In genomic region chr14:21518725-21519124, GRCh38 we compare ENCODE assay signal across 23 cellular contexts. TPM values are rescaled to one million over a fixed set of nuclear protein-coding genes. Genes with fewer than 3 reads are reported as not detected.
DNase-seq lines count a peak whose midpoint lies in the region; ATAC-seq and TF ChIP-seq lines count a peak whose summit lies in the region.
"Had no signal": no experiment of that assay in that cellular context is flagged by ENCODE, and none has a peak within 500 bp of the region (broad histone marks: within the 10 kb centered on the region; RNA-seq: fewer than 3 reads in every experiment).

No MANE protein-coding gene starts in this region.

- H4K91ac ChIP-seq in H9 (ENCODE audit: insufficient read length, low read depth, low read length) (no peak overlapping the region), neuronal stem cell (ENCODE audit: low read depth, low read length, poor library complexity) (no peak overlapping the region)

- H2BK20ac ChIP-seq in H9 (ENCODE audit: low read depth, low read length, poor library complexity, severe bottlenecking): no peak overlapping the region

- no peaks in the 10 kb centered on the region for H3K23me2 ChIP-seq in H9 (ENCODE audit: insufficient read length, low read depth, low read length, poor library complexity, severe bottlenecking)

- H3K27ac ChIP-seq in H9 (ENCODE audit: insufficient read length, low read depth, low read length): no peak overlapping the region
- peak overlapping the region; percentile 95 for H3K27ac ChIP-seq in neuronal stem cell (replicated peaks; ENCODE audit: low read length)
- H3K27ac ChIP-seq: C4-2B, HL-60, RWPE1 had no signal

- H3K14ac ChIP-seq in H9 (ENCODE audit: insufficient read depth, low read length) (no peak overlapping the region), neuronal stem cell (ENCODE audit: low read length) (no peak overlapping the region)

- no peak overlapping the region for H2BK12ac ChIP-seq in H9 (ENCODE audit: insufficient read length, low read depth, low read length)
- no peak overlapping the region for H2BK12ac ChIP-seq in neuronal stem cell (ENCODE audit: low read length)

- H3K9ac ChIP-seq in H9 (ENCODE audit: extremely low read depth, insufficient read length, low read length): no peak overlapping the region
- no peak overlapping the region for H3K9ac ChIP-seq in neuronal stem cell (ENCODE audit: low read depth, low read length, poor library complexity)

- no peaks in the 10 kb centered on the region for H3K27me3 ChIP-seq in H9 (ENCODE audit: insufficient read depth, low read length)
- H3K27me3 ChIP-seq in neuronal stem cell (ENCODE audit: control insufficient read depth in 3 of 3, insufficient read depth in 3 of 3, low read depth in 1 of 3, low read length in 3 of 3): no peaks in the 10 kb centered on the region

- H3K27ac Mint-ChIP-seq in H9: peak overlapping the region; percentile 31 to 77 (median 72); a peak in 4 of 7 replicates
- H3K27ac Mint-ChIP-seq in glutamatergic neuron (ENCODE audit: unreplicated experiment): no peak overlapping the region
- H3K27ac Mint-ChIP-seq: B cell; CD8-positive, alpha-beta T cell had no signal

- H2BK15ac ChIP-seq in H9 (ENCODE audit: low read depth, low read length) (no peak overlapping the region), neuronal stem cell (ENCODE audit: low read length) (no peak overlapping the region)

- no peak overlapping the region for H2AFZ ChIP-seq in H9 (ENCODE audit: low read length)
- no peak overlapping the region for H2AFZ ChIP-seq in neuronal stem cell (ENCODE audit: low read length)

- H3K18ac ChIP-seq in H9 (ENCODE audit: insufficient read length, low read depth, low read length): no peak overlapping the region
- H3K18ac ChIP-seq in neuronal stem cell (ENCODE audit: low read length): no peak overlapping the region

- peaks cover 27 to 40% (median 36%) of the 10 kb centered on the region in 3 experiments for H3K36me3 Mint-ChIP-seq in H9 (ENCODE audit: insufficient read depth in 1 of 3, low read depth in 3 of 3)
- H3K36me3 Mint-ChIP-seq in glutamatergic neuron (ENCODE audit: unreplicated experiment): peaks cover 22% of the 10 kb centered on the region
- H3K36me3 Mint-ChIP-seq: CD8-positive, alpha-beta T cell had no signal

- H4K20me1 ChIP-seq in H9 (ENCODE audit: control insufficient read depth, insufficient read depth, insufficient read length): no peaks in the 10 kb centered on the region

- H4K8ac ChIP-seq in H9 (replicated peaks; ENCODE audit: insufficient read length, low read depth, low read length) (no peak overlapping the region), neuronal stem cell (ENCODE audit: low read depth, low read length) (no peak overlapping the region)

- no peak overlapping the region for H2AK5ac ChIP-seq in H9 (ENCODE audit: insufficient read length, low read length)
- no peak overlapping the region for H2AK5ac ChIP-seq in neuronal stem cell (ENCODE audit: low read depth, low read length)

- no peak overlapping the region for H3T11ph ChIP-seq in H9 (ENCODE audit: low read length)

- peaks cover 13% of the 10 kb centered on the region; the same call in 1 of the 2 replicates for H3K4me1 ChIP-seq in H9 (ENCODE audit: insufficient read depth, low read length)
- peaks cover 4 to 28% of the 10 kb centered on the region in 2 donors for H3K4me1 ChIP-seq in neuronal stem cell (ENCODE audit: control insufficient read depth in 2 of 2, insufficient read depth in 1 of 2, low read depth in 1 of 2, low read length in 2 of 2)
- H3K4me1 ChIP-seq: Caco-2 had no signal

- H2BK120ac ChIP-seq in H9 (ENCODE audit: low read depth, low read length, poor library complexity, severe bottlenecking) (no peak overlapping the region), neuronal stem cell (ENCODE audit: low read depth, low read length) (no peak overlapping the region)

- H3K36me3 ChIP-seq in neuronal stem cell (replicated peaks in 1 of 2; ENCODE audit: control insufficient read depth in 2 of 2, insufficient read depth in 2 of 2, low read length in 2 of 2): peaks cover 25 to 45% of the 10 kb centered on the region in 2 donors

- no peaks in the 10 kb centered on the region for H3K27me3 Mint-ChIP-seq in H9 (ENCODE audit: low read depth)
- H3K27me3 Mint-ChIP-seq in glutamatergic neuron (ENCODE audit: unreplicated experiment): peaks cover 8% of the 10 kb centered on the region

- H2BK5ac ChIP-seq in H9 (ENCODE audit: insufficient read length, low read length): no peak overlapping the region
- no peak overlapping the region for H2BK5ac ChIP-seq in neuronal stem cell (ENCODE audit: low read length)

- H3K23ac ChIP-seq in H9 (ENCODE audit: insufficient read length, low read depth, low read length) (no peak overlapping the region), neuronal stem cell (ENCODE audit: low read depth, low read length, poor library complexity) (no peak overlapping the region)

- H3K4ac ChIP-seq in H9 (ENCODE audit: low read depth, low read length) (no peak overlapping the region), neuronal stem cell (ENCODE audit: low read length) (no peak overlapping the region)

- H3K4me1 Mint-ChIP-seq in H9: peaks cover 50 to 51% of the 10 kb centered on the region in 2 experiments
- peaks cover 2% of the 10 kb centered on the region for H3K4me1 Mint-ChIP-seq in glutamatergic neuron (ENCODE audit: low read depth, unreplicated experiment)
- H3K4me1 Mint-ChIP-seq: B cell had no signal

- no peak overlapping the region for H3K4me3 Mint-ChIP-seq in H9
- H3K4me3 Mint-ChIP-seq in glutamatergic neuron (ENCODE audit: unreplicated experiment): peak overlapping the region; percentile 34
- H3K4me3 Mint-ChIP-seq: B cell; CD8-positive, alpha-beta T cell had no signal

- H3K9me3 Mint-ChIP-seq in H9 (no peaks in the 10 kb centered on the region), glutamatergic neuron (ENCODE audit: unreplicated experiment) (peaks cover 10% of the 10 kb centered on the region)
- H3K9me3 Mint-ChIP-seq: CD8-positive, alpha-beta T cell had no signal

- no peak overlapping the region for H4K5ac ChIP-seq in H9 (ENCODE audit: insufficient read length, low read depth, low read length)

- DNase-seq in H9 (no peak), NCI-H82 treated with DMSO at 0.1 percent for 48 hours (lab: John Stamatoyannopoulos, UW; ENCODE audit: unreplicated experiment) (peak; percentile 59), glutamatergic neuron (no peak), neuronal stem cell (ENCODE audit: low spot score) (no peak), SW 1271 (lab: John Stamatoyannopoulos, UW) (no peak)
- DNase-seq in activated CD4-positive, alpha-beta T cell treated with anti-CD3 and anti-CD28 coated beads, Interleukin-2, amount 50 U/mL, for 48 hours: no peak
- DNase-seq: Caco-2; CD8-positive, alpha-beta T cell; DMS79 treated with DMSO at 0.1 percent for 48 hours; GF-D8; Karpas-422; NCI-H1092; NCI-H146; NCI-H1930; NCI-H2107; NCI-H774; SHP77 had no signal

- WGBS in H9 (ENCODE audit: extremely low coverage, insufficient read length, low lambda C conversion rate): no CpG with 5 or more reads among the region's 2 CpGs
- WGBS in neuronal stem cell (ENCODE audit: extremely low coverage in 2 of 2, insufficient read length in 2 of 2, insufficient replicate concordance in 1 of 2), 2 donors: no CpG with 5 or more reads among the region's 2 CpGs

- TF ChIP-seq CTCF in H9 (conservative IDR thresholded peaks at IDR 0.05) (no peak), glutamatergic neuron (IDR thresholded peaks at IDR 0.05; ENCODE audit: partially characterized antibody, unreplicated experiment) (no peak)

- no peak overlapping the region for H3K4me3 ChIP-seq in neuronal stem cell (ENCODE audit: low read length in 2 of 2)

- no peak overlapping the region for H3K56ac ChIP-seq in H9 (ENCODE audit: insufficient read length, low read depth, low read length)

- H3K4me2 ChIP-seq in H9 (ENCODE audit: insufficient read depth, insufficient read length, low read length): no peak overlapping the region
- H3K4me2 ChIP-seq in neuronal stem cell (ENCODE audit: insufficient read depth, low read length, poor library complexity, severe bottlenecking): no peak overlapping the region

- H3K9me3 ChIP-seq in H9 (ENCODE audit: control insufficient read depth, low read depth, low read length) (no peaks in the 10 kb centered on the region), neuronal stem cell (replicated peaks in 1 of 2; ENCODE audit: control insufficient read depth in 2 of 2, insufficient read depth in 1 of 2, low read depth in 1 of 2, low read length in 2 of 2) (peaks cover 2 to 4% of the 10 kb centered on the region in 2 donors)
- H3K9me3 ChIP-seq: Caco-2 had no signal

- ATAC-seq in GM18517 (IDR thresholded peaks at IDR 0.05; ENCODE audit: unreplicated experiment): no peak
- ATAC-seq: CD8-positive, alpha-beta T cell; Panc1 had no signal

- H3K79me1 ChIP-seq in H9 (ENCODE audit: insufficient read depth, low read depth, low read length, poor library complexity, severe bottlenecking) (peaks cover 15% of the 10 kb centered on the region), neuronal stem cell (ENCODE audit: low read depth, low read length) (peaks cover 11% of the 10 kb centered on the region)

- H3K79me2 ChIP-seq in H9 (ENCODE audit: insufficient read depth, low read length): peaks cover 4% of the 10 kb centered on the region; the same call in 1 of the 2 replicates

RNA-seq across cellular contexts. Expression of gene SALL2, which starts 7.4 kb away (rescaled TPM):
- total RNA-seq in H9 (2021) (287 and 299 TPM in 2 replicates), glutamatergic neuron (ENCODE audit: unreplicated experiment) (62.9 TPM)
- polyA plus RNA-seq in neuronal stem cell (2013, experiment 1 of 2): 395 TPM
- 396 TPM for polyA plus RNA-seq in neuronal stem cell (2013, experiment 2 of 2)

RNA-seq across cellular contexts. Expression of gene METTL3, which starts 7.6 kb away (rescaled TPM):
- 84.1 and 84.4 TPM in 2 replicates for total RNA-seq in H9 (2021)
- total RNA-seq in glutamatergic neuron (ENCODE audit: unreplicated experiment): 90.0 TPM
- polyA plus RNA-seq in neuronal stem cell (2013, experiment 1 of 2): 61.5 TPM
- polyA plus RNA-seq in neuronal stem cell (2013, experiment 2 of 2): 63.8 TPM

RNA-seq across cellular contexts. Expression of gene TOX4, which starts 41.7 kb away (rescaled TPM):
- 58.0 and 64.7 TPM in 2 replicates for total RNA-seq in H9 (2021)
- total RNA-seq in glutamatergic neuron (ENCODE audit: unreplicated experiment): 63.0 TPM
- polyA plus RNA-seq in neuronal stem cell (2013, experiment 1 of 2): 37.7 TPM
- 38.0 TPM for polyA plus RNA-seq in neuronal stem cell (2013, experiment 2 of 2)

RNA-seq across cellular contexts. Expression of gene RAB2B, which starts 42.0 kb away (rescaled TPM):
- total RNA-seq in H9 (2021): 26.2 and 27.9 TPM in 2 replicates
- 75.2 TPM for total RNA-seq in glutamatergic neuron (ENCODE audit: unreplicated experiment)
- 29.9 TPM for polyA plus RNA-seq in neuronal stem cell (2013, experiment 1 of 2)
- polyA plus RNA-seq in neuronal stem cell (2013, experiment 2 of 2): 29.5 TPM
